8 cellular contexts compared by ENCODE assay signal in genomic region chr2:77404189-77404588, GRCh38.
"Had no signal": no experiment of that assay in that cellular context is flagged by ENCODE, and none has a peak within 500 bp of the region (broad histone marks: within the 10 kb centered on the region; RNA-seq: fewer than 3 reads in every experiment).

No MANE protein-coding gene starts in this region.

- FAIRE-seq: G401.6, GM12878, GM12891, GM12892, GM18507, GM19239 had no signal

- H3K4me3 ChIP-seq: GM12878 had no signal

- ATAC-seq: GM12878 had no signal

- DNase-seq: GDM1, GF-D8 had no signal
